ENCODE assay signal across 25 cellular contexts in the genomic region with DNA sequence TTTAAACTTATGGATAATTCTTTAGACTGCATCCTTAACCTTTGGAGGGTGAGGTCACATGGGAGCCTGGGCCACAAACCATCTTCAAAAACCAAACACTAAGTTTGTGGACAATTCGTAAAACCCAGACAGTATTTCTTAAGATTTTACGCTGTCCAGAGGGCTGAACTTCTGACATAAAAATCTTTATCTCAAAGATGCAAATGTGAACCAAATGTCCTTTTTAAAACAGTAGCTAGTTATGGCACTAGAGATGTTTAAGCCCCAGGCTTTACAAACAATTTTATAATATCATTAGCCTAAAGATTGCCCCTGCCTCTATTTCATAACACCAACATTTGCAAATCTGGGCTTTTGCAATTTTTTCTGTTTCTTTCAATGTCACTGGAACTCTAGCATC.
"Had no signal": no experiment of that assay in that cellular context is flagged by ENCODE, and none has a peak within 500 bp of the region (broad histone marks: within the 10 kb centered on the region; RNA-seq: fewer than 3 reads in every experiment).

No MANE protein-coding gene starts in this region.

- H3K4me3 ChIP-seq: colonic mucosa, coronary artery, dorsolateral prefrontal cortex, esophagus muscularis mucosa, esophagus squamous epithelium, gastrocnemius medialis, gastroesophageal sphincter, heart left ventricle, heart right ventricle had no signal

- ATAC-seq: effector memory CD8-positive, alpha-beta T cell; esophagus mucosa; foreskin keratinocyte; gastrocnemius medialis; gastroesophageal sphincter; heart left ventricle; heart right ventricle had no signal

- H3K27ac Mint-ChIP-seq: dendritic cell treated with granulocyte-macrophage colony-stimulating factor and Interleukin-4, amounts not matched to agents 40 ng/mL and 50 ng/mL, for 4 days; effector memory CD8-positive, alpha-beta T cell; endodermal cell had no signal

- H3K9me3 ChIP-seq: colonic mucosa, esophagus muscularis mucosa, esophagus squamous epithelium, gastrocnemius medialis, gastroesophageal sphincter, heart left ventricle, heart right ventricle had no signal

- H3K27me3 Mint-ChIP-seq: dendritic cell treated with granulocyte-macrophage colony-stimulating factor and Interleukin-4, amounts not matched to agents 40 ng/mL and 50 ng/mL, for 4 days; effector memory CD8-positive, alpha-beta T cell had no signal

- H3K4me3 Mint-ChIP-seq: dendritic cell treated with granulocyte-macrophage colony-stimulating factor and Interleukin-4, amounts not matched to agents 40 ng/mL and 50 ng/mL, for 4 days; effector memory CD8-positive, alpha-beta T cell; endodermal cell had no signal

- H3K4me1 ChIP-seq: colonic mucosa, esophagus muscularis mucosa, gastrocnemius medialis, gastroesophageal sphincter, heart left ventricle, heart right ventricle had no signal

- DNase-seq: colonic mucosa; cortex of kidney; dermis blood vessel endothelial cell; dorsolateral prefrontal cortex; effector CD4-positive, alpha-beta T cell; effector CD8-positive, alpha-beta T cell; effector memory CD4-positive, alpha-beta T cell; effector memory CD8-positive, alpha-beta T cell; endodermal cell; erythroblast; esophagus squamous epithelium; foreskin fibroblast; foreskin keratinocyte; foreskin melanocyte; gastrocnemius medialis; glutamatergic neuron; head of caudate nucleus; heart left ventricle; heart right ventricle had no signal

- H3K27ac ChIP-seq: colonic mucosa, coronary artery, dorsolateral prefrontal cortex, epithelial cell of prostate, esophagus muscularis mucosa, esophagus squamous epithelium, foreskin keratinocyte, gastrocnemius medialis, gastroesophageal sphincter, heart left ventricle, heart right ventricle had no signal

- H3K27me3 ChIP-seq: colonic mucosa, dorsolateral prefrontal cortex, esophagus muscularis mucosa, esophagus squamous epithelium, foreskin keratinocyte, gastrocnemius medialis, gastroesophageal sphincter, heart left ventricle, heart right ventricle had no signal

- H3K36me3 ChIP-seq: colonic mucosa, esophagus muscularis mucosa, esophagus squamous epithelium, gastrocnemius medialis, gastroesophageal sphincter, heart left ventricle, heart right ventricle had no signal

- H3K9me3 Mint-ChIP-seq: dendritic cell treated with granulocyte-macrophage colony-stimulating factor and Interleukin-4, amounts not matched to agents 40 ng/mL and 50 ng/mL, for 4 days; effector memory CD8-positive, alpha-beta T cell had no signal
